15 cellular contexts compared by ENCODE assay signal in the genomic region with DNA sequence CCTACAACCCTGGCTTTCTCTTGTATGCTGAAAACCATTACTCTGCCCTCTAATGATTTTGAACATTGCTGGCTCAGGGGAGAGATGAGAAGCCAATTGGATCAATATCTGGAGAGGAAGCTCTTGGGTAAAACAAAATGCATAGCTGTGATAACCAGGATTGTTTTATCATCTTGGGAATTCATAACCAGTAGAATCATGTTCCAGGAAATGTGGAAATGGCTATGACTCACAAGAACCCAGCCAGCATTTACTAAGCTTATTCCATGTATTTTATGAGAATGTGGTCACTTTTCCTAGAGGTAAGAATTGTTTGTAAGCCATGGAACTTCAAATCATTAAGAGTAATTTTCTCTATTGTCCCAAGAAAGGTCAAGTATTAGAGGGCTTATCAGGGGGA.
"Had no signal": no experiment of that assay in that cellular context is flagged by ENCODE, and none has a peak within 500 bp of the region (broad histone marks: within the 10 kb centered on the region; RNA-seq: fewer than 3 reads in every experiment).

No MANE protein-coding gene starts in this region.

- H3K36me3 ChIP-seq: colonic mucosa, tibial nerve had no signal

- H3K27ac ChIP-seq: colonic mucosa, tibial nerve had no signal

- DNase-seq: activated CD4-positive, alpha-beta T cell treated with anti-CD3 and anti-CD28 coated beads for 48 hours; activated CD8-positive, alpha-beta memory T cell treated with anti-CD3 and anti-CD28 coated beads for 24 hours; colonic mucosa; effector CD4-positive, alpha-beta T cell; hippocampal formation; kidney glomerular epithelial cell; right cardiac atrium; stimulated activated CD4-positive, alpha-beta T cell treated with anti-CD3 and anti-CD28 coated beads, Interleukin-2, amount 100 ng/mL, for 24 hours; stimulated activated naive B cell treated with anti-CD40 and anti-IgM and Interleukin-4, amounts not matched to agents 10 μg/mL and 1 μg/mL and 100 μg/mL, for 72 hours; T-helper 17 cell had no signal

- H3K4me3 ChIP-seq: colonic mucosa, tibial nerve had no signal

- H3K27ac Mint-ChIP-seq: activated naive CD8-positive, alpha-beta T cell; activated T-helper 17 cell treated with anti-CD3 and anti-CD28 coated beads, Interleukin-2, amount 50 U/mL, for 72 hours; mesothelial cell of epicardium; stimulated activated naive B cell treated with anti-CD40 and anti-IgM and Interleukin-4, amounts not matched to agents 10 μg/mL and 1 μg/mL and 100 μg/mL, for 72 hours; T-helper 17 cell; WTC11 had no signal

- H3K27me3 ChIP-seq: colonic mucosa, tibial nerve had no signal

- H3K9me3 Mint-ChIP-seq: mesothelial cell of epicardium had no signal

- H3K9me3 ChIP-seq: colonic mucosa, tibial nerve had no signal

- ATAC-seq: activated T-helper 17 cell treated with anti-CD3 and anti-CD28 coated beads, Interleukin-2, amount 50 U/mL, for 72 hours; right cardiac atrium; stimulated activated naive B cell treated with anti-CD40 and anti-IgM and Interleukin-4, amounts not matched to agents 10 μg/mL and 1 μg/mL and 100 μg/mL, for 72 hours; T-helper 17 cell; WTC11 had no signal

- H3K36me3 Mint-ChIP-seq: activated naive CD8-positive, alpha-beta T cell; mesothelial cell of epicardium; stimulated activated naive B cell treated with anti-CD40 and anti-IgM and Interleukin-4, amounts not matched to agents 10 μg/mL and 1 μg/mL and 100 μg/mL, for 72 hours; WTC11 had no signal

- H3K4me1 ChIP-seq: colonic mucosa, tibial nerve had no signal
